ENCODE assay signal across 8 cellular contexts in the genomic region with DNA sequence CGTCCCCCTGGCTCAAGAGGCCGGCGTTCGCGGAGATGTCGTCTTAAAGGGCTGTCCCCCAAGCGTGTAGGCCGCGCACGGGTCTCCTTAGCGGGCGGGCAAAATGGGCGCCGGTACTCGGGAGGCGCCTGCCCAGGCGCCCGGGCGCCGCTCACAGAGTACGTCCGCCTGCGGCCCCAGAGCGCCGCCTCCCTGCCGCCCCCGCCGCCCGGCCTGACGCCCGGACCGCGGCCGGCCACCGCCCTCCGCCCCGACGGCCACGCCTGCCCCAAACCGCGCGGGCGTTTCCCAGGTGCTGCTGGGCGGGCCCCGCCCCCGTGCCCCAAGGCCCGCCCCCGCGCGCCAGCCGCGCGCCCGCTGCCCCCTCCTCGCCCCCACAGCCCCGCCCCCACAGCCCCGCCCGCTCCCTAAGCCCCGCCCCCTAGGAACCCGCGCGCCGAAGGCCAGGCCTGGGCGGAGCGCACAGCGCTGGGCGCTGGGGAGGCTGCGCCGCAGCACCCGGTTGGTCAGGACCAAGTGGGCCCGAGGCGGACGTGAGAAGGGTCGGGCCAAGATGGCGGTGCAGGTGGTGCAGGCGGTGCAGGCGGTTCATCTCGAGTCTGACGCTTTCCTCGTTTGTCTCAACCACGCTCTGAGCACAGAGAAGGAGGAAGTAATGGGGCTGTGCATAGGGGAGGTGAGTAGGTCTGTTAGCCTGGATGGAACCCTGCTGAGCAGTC. TPM values are rescaled to one million over a fixed set of nuclear protein-coding genes. Genes with fewer than 3 reads are reported as not detected.
DNase-seq lines count a peak whose midpoint lies in the region; TF ChIP-seq lines count a peak whose summit lies in the region.

A gene (plus strand): TSS at position 534 of the 719 bp plus-strand sequence. CDS start 20 bp downstream, at position 554.
A gene with protein sequence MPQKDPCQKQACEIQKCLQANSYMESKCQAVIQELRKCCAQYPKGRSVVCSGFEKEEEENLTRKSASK (minus strand): TSS at position 162 of the 719 bp plus-strand sequence. CDS start 7,113 bp downstream, outside the sequence.
A gene with protein sequence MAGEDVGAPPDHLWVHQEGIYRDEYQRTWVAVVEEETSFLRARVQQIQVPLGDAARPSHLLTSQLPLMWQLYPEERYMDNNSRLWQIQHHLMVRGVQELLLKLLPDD (minus strand): TSS at position 162 of the 719 bp plus-strand sequence. CDS start 5,126 bp downstream, outside the sequence.

- TF ChIP-seq RAD21 in SK-N-SH (IDR thresholded peaks at IDR 0.05; ENCODE audit: low read length): no peak

- H3F3A ChIP-seq in SK-N-SH (replicated peaks; ENCODE audit: insufficient read depth): peaks cover 5% of the 10 kb centered on the region

- H2AFZ ChIP-seq in SK-N-SH (ENCODE audit: low read depth) (peak within 1 kb of the TSS; percentile 60; the same call in 1 of the 2 replicates), osteoblast (ENCODE audit: low read length) (peak within 1 kb of the TSS; percentile 90)

- H3K36me3 ChIP-seq in SK-N-SH (replicated peaks in 1 of 2; ENCODE audit: control insufficient read depth in 1 of 2, insufficient read depth in 2 of 2, low read length in 1 of 2) (peaks cover 0 to 10% of the 10 kb centered on the region in 2 experiments), osteoblast (ENCODE audit: insufficient read depth, low read length) (peaks cover 9% of the 10 kb centered on the region), testis (ENCODE audit: low read depth, missing control alignments) (no peaks in the 10 kb centered on the region)

- 49% methylated on average over 17 of the region's 81 CpGs for WGBS in SK-N-SH (ENCODE audit: low lambda C conversion rate)
- 1 to 7% methylated on average over 5 to 19 of the region's 81 CpGs for WGBS in testis, 2 donors

- POLR2A ChIA-PET in HEK293T (lab: Yijun Ruan, JAX) (interaction anchor here (0.7 to 1.0 kb wide), 2 partner anchors 23 to 44 kb away, joined by 3 read pairs; a partner anchor contains a TSS), SK-N-SH (lab: Yijun Ruan, JAX) (no interaction called here)

- H3K9me3 ChIP-seq in SK-N-SH (no peaks in the 10 kb centered on the region), osteoblast (ENCODE audit: low read depth, low read length) (no peaks in the 10 kb centered on the region), testis (no peaks in the 10 kb centered on the region)

- intact Hi-C loops in testis (cut with DNase I; ENCODE audit: low total_unique reads): no loop called here

- H3K9me2 ChIP-seq in SK-N-SH: no peaks in the 10 kb centered on the region

- peak within 1 kb of the TSS; percentile 64 to 72 for H3K4me3 ChIP-seq in SK-N-SH (ENCODE audit: low read depth in 2 of 2, low read length in 1 of 2)
- H3K4me3 ChIP-seq in osteoblast (ENCODE audit: insufficient read depth, low read length): peak within 1 kb of the TSS; percentile 81
- H3K4me3 ChIP-seq in testis: peak within 1 kb of the TSS; percentile 58 to 70

- no peaks in the 10 kb centered on the region; a peak in 2 of 4 replicates for H3K4me1 ChIP-seq in SK-N-SH (ENCODE audit: control insufficient read depth in 1 of 2, insufficient read depth in 2 of 2, low read depth in 1 of 2, low read length in 1 of 2)
- peaks cover 17% of the 10 kb centered on the region for H3K4me1 ChIP-seq in osteoblast (ENCODE audit: insufficient read depth, low read length)
- no peaks in the 10 kb centered on the region for H3K4me1 ChIP-seq in testis

- H3K79me2 ChIP-seq in SK-N-SH (ENCODE audit: insufficient read depth) (peaks cover 43% of the 10 kb centered on the region), osteoblast (ENCODE audit: insufficient read depth, low read length) (peaks cover 38% of the 10 kb centered on the region)

- TF ChIP-seq EP300 in SK-N-SH (IDR thresholded peaks at IDR 0.05; ENCODE audit: borderline replicate concordance in 1 of 2, low read depth in 1 of 2, low read length in 1 of 2): no peak

- no peak for TF ChIP-seq CTCF in SK-N-SH (IDR thresholded peaks at IDR 0.05)
- TF ChIP-seq CTCF in osteoblast (IDR thresholded peaks at IDR 0.05; ENCODE audit: extremely low read depth, low read depth, low read length): no peak
- TF ChIP-seq CTCF in testis (IDR thresholded peaks at IDR 0.05): no peak

- H4K20me1 ChIP-seq in SK-N-SH (ENCODE audit: insufficient read depth) (no peaks in the 10 kb centered on the region), osteoblast (ENCODE audit: insufficient read depth, low read length) (no peaks in the 10 kb centered on the region)

- peak within 1 kb of the TSS; percentile 83 for H3K9ac ChIP-seq in SK-N-SH

- peak within 1 kb of the TSS; percentile 75 to 76 for H3K27ac ChIP-seq in SK-N-SH (ENCODE audit: low read depth in 2 of 2, low read length in 1 of 2)
- H3K27ac ChIP-seq in osteoblast (ENCODE audit: low read depth, low read length): peak within 1 kb of the TSS; percentile 73
- peak within 1 kb of the TSS; percentile 78 to 80 for H3K27ac ChIP-seq in testis

- H3K27me3 ChIP-seq in SK-N-SH (ENCODE audit: insufficient read depth) (no peaks in the 10 kb centered on the region), osteoblast (ENCODE audit: insufficient read depth, low read length) (no peaks in the 10 kb centered on the region), testis (no peaks in the 10 kb centered on the region)

- TF ChIP-seq POLR2A in testis (IDR thresholded peaks at IDR 0.05): no peak

- H3K4me2 ChIP-seq in SK-N-SH (peak within 1 kb of the TSS; percentile 68), osteoblast (ENCODE audit: insufficient read depth, low read length) (peak within 1 kb of the TSS; percentile 87)

- CTCF ChIA-PET in HEK293T (lab: Yijun Ruan, JAX) (no interaction called here), SK-N-SH (lab: Yijun Ruan, JAX) (interaction anchor here (6.9 kb wide), 1 partner anchor 14 kb away, joined by 35 read pairs; no protein-coding TSS in a partner anchor)

- DNase-seq in GM04504 (ENCODE audit: low read depth) (peak; percentile 51), HEK293T (ENCODE audit: extremely low spot score) (peak; percentile 95), MV-4-11 (lab: John Stamatoyannopoulos, UW) (peak; percentile 68), SK-N-SH (peak; percentile 93), glomerular visceral epithelial cell (ENCODE audit: extremely low spot score) (peak; percentile 86), osteoblast (ENCODE audit: insufficient read length, low spot score, missing footprints) (peak; percentile 93), testis (peak; percentile 82)
- DNase-seq in activated naive CD4-positive, alpha-beta T cell treated with anti-CD3 and anti-CD28 coated beads, Interleukin-2, amount 50 U/mL, for 16 hours: peak; percentile 69

TF ChIP-seq in HEK293T, 16 proteins besides CTCF, POLR2A, EP300 and RAD21:
- no peak for TF ChIP-seq FOXM1 (IDR thresholded peaks at IDR 0.05; ENCODE audit: borderline replicate concordance)
- peak; percentile 45; the same call in 1 of the 2 replicates for TF ChIP-seq ELF4 (IDR thresholded peaks at IDR 0.05)
- TF ChIP-seq TARDBP (IDR thresholded peaks at IDR 0.05): no peak
- TF ChIP-seq ARNT (IDR thresholded peaks at IDR 0.05): no peak
- peak; percentile 15; the same call in 1 of the 2 replicates for TF ChIP-seq L3MBTL2 (conservative IDR thresholded peaks at IDR 0.05)
- TF ChIP-seq HDGF (IDR thresholded peaks at IDR 0.05; ENCODE audit: borderline replicate concordance): no peak
- TF ChIP-seq FOXK2 (IDR thresholded peaks at IDR 0.05): no peak
- no peak for TF ChIP-seq SUZ12 (IDR thresholded peaks at IDR 0.05)
- TF ChIP-seq CTBP1 (IDR thresholded peaks at IDR 0.05; ENCODE audit: borderline replicate concordance): no peak
- no peak for TF ChIP-seq FOXA1 (IDR thresholded peaks at IDR 0.05)
- TF ChIP-seq LEF1 (IDR thresholded peaks at IDR 0.05; ENCODE audit: borderline replicate concordance): no peak
- TF ChIP-seq ZNF384 (IDR thresholded peaks at IDR 0.05): no peak
- TF ChIP-seq NFRKB (IDR thresholded peaks at IDR 0.05): no peak

TF ChIP-seq in SK-N-SH, 30 proteins besides CTCF, POLR2A, EP300 and RAD21 (continues in another document):
- TF ChIP-seq FOXJ3 (CRISPR knock-in tag; IDR thresholded peaks at IDR 0.05) (no peak), FOSL2 (IDR thresholded peaks at IDR 0.05; ENCODE audit: borderline replicate concordance, low read depth) (no peak), YY1 (IDR thresholded peaks at IDR 0.05; ENCODE audit: low read depth) (peak; percentile 83), EZH2phosphoT487 (IDR thresholded peaks at IDR 0.05; ENCODE audit: borderline replicate concordance, low read depth) (no peak), POLR2AphosphoS5 (IDR thresholded peaks at IDR 0.05; ENCODE audit: low read depth, low read length) (peak; percentile 67), SMC3 (IDR thresholded peaks at IDR 0.05; ENCODE audit: low read depth, low read length) (no peak)
- TF ChIP-seq, protein P1, sequence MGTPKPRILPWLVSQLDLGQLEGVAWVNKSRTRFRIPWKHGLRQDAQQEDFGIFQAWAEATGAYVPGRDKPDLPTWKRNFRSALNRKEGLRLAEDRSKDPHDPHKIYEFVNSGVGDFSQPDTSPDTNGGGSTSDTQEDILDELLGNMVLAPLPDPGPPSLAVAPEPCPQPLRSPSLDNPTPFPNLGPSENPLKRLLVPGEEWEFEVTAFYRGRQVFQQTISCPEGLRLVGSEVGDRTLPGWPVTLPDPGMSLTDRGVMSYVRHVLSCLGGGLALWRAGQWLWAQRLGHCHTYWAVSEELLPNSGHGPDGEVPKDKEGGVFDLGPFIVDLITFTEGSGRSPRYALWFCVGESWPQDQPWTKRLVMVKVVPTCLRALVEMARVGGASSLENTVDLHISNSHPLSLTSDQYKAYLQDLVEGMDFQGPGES (IDR thresholded peaks at IDR 0.05; ENCODE audit: low read depth, low read length): no peak

RNA-seq across cellular contexts. Expression of the first gene that starts in this region (rescaled TPM):
- 11.2 and 16.6 TPM in 2 replicates for polyA plus RNA-seq in SK-N-SH (2012; rRNA removed)
- 15.2 and 16.1 TPM in 2 replicates for polyA plus RNA-seq in SK-N-SH (2012; cell fraction: cytosol; rRNA removed)
- polyA plus RNA-seq in SK-N-SH (2012; cell fraction: nucleus; rRNA removed): 4.5 and 11.0 TPM in 2 replicates
- 10.1 and 10.6 TPM in 2 replicates for total RNA-seq in osteoblast
- total RNA-seq in testis: 1 to 10 TPM; 2.8 to 3.4 TPM
- 1.4 TPM for polyA plus RNA-seq in testis (ENCODE audit: insufficient read depth, low read depth, low replicate concordance)

RNA-seq across cellular contexts. Expression of the second gene that starts in this region (rescaled TPM):
- polyA plus RNA-seq in SK-N-SH (2012; rRNA removed) (11.8 and 12.0 TPM in 2 replicates), testis (ENCODE audit: insufficient read depth, low read depth, low replicate concordance) (8.5 TPM)
- polyA plus RNA-seq in SK-N-SH (2012; cell fraction: cytosol; rRNA removed): 12.8 and 13.3 TPM in 2 replicates
- 7.7 and 8.1 TPM in 2 replicates for polyA plus RNA-seq in SK-N-SH (2012; cell fraction: nucleus; rRNA removed)
- total RNA-seq in osteoblast (13.3 and 17.0 TPM in 2 replicates), testis (10 to 100 TPM; 25.4 to 29.8 TPM)

RNA-seq across cellular contexts. Expression of the third gene that starts in this region (rescaled TPM):
- polyA plus RNA-seq in SK-N-SH (2012; rRNA removed): 3.7 and 4.9 TPM in 2 replicates
- 3.6 and 11.9 TPM in 2 replicates for polyA plus RNA-seq in SK-N-SH (2012; cell fraction: cytosol; rRNA removed)
- polyA plus RNA-seq in SK-N-SH (2012; cell fraction: nucleus; rRNA removed): 8.2 and 16.0 TPM in 2 replicates
- total RNA-seq in osteoblast: 3.3 and 6.2 TPM in 2 replicates
- 10 to 100 TPM; 25.0 to 25.5 TPM for total RNA-seq in testis
- polyA plus RNA-seq in testis (ENCODE audit: insufficient read depth, low read depth, low replicate concordance): 23.3 TPM

Comparison
In these comparisons a context has a peak if more than half of its experiments do, and no peak if none do; other contexts are left out.
1. Peak in every context shown above with its lines: DNase-seq, H3K4me3 ChIP-seq and H3K27ac ChIP-seq.